ENCODE assay signal across 31 cellular contexts in genomic region chr7:120665068-120665467, GRCh38.
DNase-seq lines count a peak whose midpoint lies in the region; ATAC-seq, FAIRE-seq and TF ChIP-seq lines count a peak whose summit lies in the region.
"Had no signal": no experiment of that assay in that cellular context is flagged by ENCODE, and none has a peak within 500 bp of the region (broad histone marks: within the 10 kb centered on the region; RNA-seq: fewer than 3 reads in every experiment).

No MANE protein-coding gene starts in this region.

- no peak overlapping the region for H3K4me2 ChIP-seq in HepG2 (ENCODE audit: low read depth, low read length)
- no peak overlapping the region for H3K4me2 ChIP-seq in A549
- no peak overlapping the region for H3K4me2 ChIP-seq in K562 (ENCODE audit: insufficient read depth, low read length)
- H3K4me2 ChIP-seq: BLaER1; BLaER1 treated with 17β-estradiol and CSF1 and Interleukin-3, amounts not matched to agents 10 nM and 100 nM had no signal

- TF ChIP-seq RAD21 in HepG2 (CRISPR knock-in tag; IDR thresholded peaks at IDR 0.05) (no peak), A549 (conservative IDR thresholded peaks at IDR 0.05 in 1 of 2, IDR thresholded peaks at IDR 0.05 in 1 of 2) (no peak), K562 (CRISPR knock-in tag; conservative IDR thresholded peaks at IDR 0.05 in 1 of 2, IDR thresholded peaks at IDR 0.05 in 1 of 2) (no peak)

- BruUV-seq in HepG2 (replicated peaks; lab: Mats Ljungman, UMichigan): no TSS peak
- BruUV-seq in K562 (replicated peaks; lab: Mats Ljungman, UMichigan): no TSS peak

- no peak overlapping the region for H3K9ac ChIP-seq in HepG2 (ENCODE audit: insufficient read depth, low read depth, low read length)
- H3K9ac ChIP-seq in K562 (ENCODE audit: insufficient read depth in 1 of 2, low read depth in 2 of 2, low read length in 2 of 2): no peak overlapping the region
- H3K9ac ChIP-seq: BLaER1; BLaER1 treated with 17β-estradiol and CSF1 and Interleukin-3, amounts not matched to agents 10 nM and 100 nM had no signal

- ATAC-seq in HepG2: no peak
- ATAC-seq in right lobe of liver: no peak
- ATAC-seq in A549: no peak
- no peak for ATAC-seq in K562
- ATAC-seq: CD8-positive, alpha-beta T cell had no signal

- TF ChIP-seq POLR2A in HepG2 (IDR thresholded peaks at IDR 0.05; ENCODE audit: insufficient read depth in 1 of 2, low read depth in 2 of 2, low read length in 2 of 2) (no peak), right lobe of liver (IDR thresholded peaks at IDR 0.05) (no peak), A549 (IDR thresholded peaks at IDR 0.05; ENCODE audit: low read length) (no peak), K562 (conservative IDR thresholded peaks at IDR 0.05) (no peak)

- H3K4me1 ChIP-seq in HepG2 (ENCODE audit: insufficient read depth, low read length) (no peaks in the 10 kb centered on the region), right lobe of liver (no peaks in the 10 kb centered on the region), A549 (no peaks in the 10 kb centered on the region), K562 (replicated peaks in 1 of 2; ENCODE audit: control insufficient read depth in 2 of 2, insufficient read depth in 2 of 2, low read length in 2 of 2) (no peaks in the 10 kb centered on the region)
- H3K4me1 ChIP-seq: BE2C; BLaER1; BLaER1 treated with 17β-estradiol and CSF1 and Interleukin-3, amounts not matched to agents 10 nM and 100 nM; Caco-2 had no signal

- POLR2A ChIA-PET in HepG2 (lab: Yijun Ruan, JAX) (no interaction called here), A549 (lab: Yijun Ruan, JAX) (no interaction called here), K562 (lab: Yijun Ruan, JAX) (no interaction called here)

- DNase-seq in HepG2 (ENCODE audit: low spot score) (no peak), right lobe of liver (no peak), A549 (ENCODE audit: low read depth in 1 of 2, low spot score in 1 of 2) (no peak), K562 (ENCODE audit: extremely low read depth in 1 of 4, low spot score in 3 of 4) (no peak), NCI-H187 treated with DMSO at 0.1 percent for 48 hours (lab: John Stamatoyannopoulos, UW) (no peak), GM20000 (ENCODE audit: low spot score) (no peak)
- DNase-seq: 8988T; ACHN; AML-193; BE2C; C1 segment of cervical spinal cord; Caco-2; Calu3; CD4-positive, alpha-beta memory T cell; CD4-positive, alpha-beta T cell; CD4-positive, CD25-positive, alpha-beta regulatory T cell; CD8-positive, alpha-beta memory T cell; CD8-positive, alpha-beta T cell; COR-L47; DMS 273 treated with DMSO at 0.1 percent for 48 hours; DMS153; DMS53; DMS79; DMS79 treated with DMSO at 0.1 percent for 48 hours; DND-41; EL had no signal

- no peaks in the 10 kb centered on the region for H3K36me3 ChIP-seq in HepG2 (replicated peaks in 1 of 2; ENCODE audit: control insufficient read depth in 1 of 2, insufficient read depth in 2 of 2, low read length in 2 of 2)
- H3K36me3 ChIP-seq in right lobe of liver: no peaks in the 10 kb centered on the region
- no peaks in the 10 kb centered on the region for H3K36me3 ChIP-seq in K562 (ENCODE audit: control insufficient read depth, insufficient read depth, low read length)
- H3K36me3 ChIP-seq: BE2C; BLaER1; BLaER1 treated with 17β-estradiol and CSF1 and Interleukin-3, amounts not matched to agents 10 nM and 100 nM had no signal

- no peaks in the 10 kb centered on the region for H3K79me2 ChIP-seq in HepG2 (ENCODE audit: insufficient read depth, low read length)
- H3K79me2 ChIP-seq in K562 (ENCODE audit: control insufficient read depth, insufficient read depth, low read length): no peaks in the 10 kb centered on the region

- TF ChIP-seq EP300 in HepG2 (IDR thresholded peaks at IDR 0.05; ENCODE audit: low read depth in 2 of 2, low read length in 2 of 2): no peak
- TF ChIP-seq EP300 in HepG2 (CRISPR knock-in tag; IDR thresholded peaks at IDR 0.05; ENCODE audit: borderline replicate concordance): no peak
- TF ChIP-seq EP300 in A549 (IDR thresholded peaks at IDR 0.05): no peak
- TF ChIP-seq EP300 in K562 (IDR thresholded peaks at IDR 0.05; ENCODE audit: low read length): no peak

- H3K9me1 ChIP-seq in K562 (ENCODE audit: control insufficient read depth, insufficient read depth, low read length): no peaks in the 10 kb centered on the region

- CTCF ChIA-PET in HepG2 (lab: Yijun Ruan, JAX; ENCODE audit: low intra/inter-chr PET ratio, low total read pairs) (no interaction called here), A549 (lab: Yijun Ruan, JAX) (no interaction called here), K562 (lab: Yijun Ruan, JAX; ENCODE audit: low intra/inter-chr PET ratio) (no interaction called here)

- intact Hi-C loops in HepG2 (cut with micrococcal nuclease; ENCODE audit: unreplicated experiment) (no loop called here), right lobe of liver (cut with DNase I) (no loop called here), K562 (cut with micrococcal nuclease) (no loop called here)

- FAIRE-seq in HepG2 (lab: Jason Lieb, UNC) (no peak), A549 (lab: Jason Lieb, UNC) (no peak), K562 (lab: Jason Lieb, UNC) (no peak)
- FAIRE-seq: D721Med had no signal

- H3K4me3 ChIP-seq in HepG2 (replicated peaks in 1 of 3; ENCODE audit: insufficient read depth in 1 of 3, low read depth in 2 of 3, low read length in 3 of 3) (no peak overlapping the region), right lobe of liver (no peak overlapping the region), A549 (no peak overlapping the region), K562 (no peak overlapping the region)
- H3K4me3 ChIP-seq: BLaER1; BLaER1 treated with 17β-estradiol and CSF1 and Interleukin-3, amounts not matched to agents 10 nM and 100 nM had no signal

- 3% methylated on average over 1 of the region's 1 CpG for WGBS in HepG2 (ENCODE audit: low lambda C conversion rate)
- WGBS in right lobe of liver (ENCODE audit: insufficient coverage, low coverage, low lambda C conversion rate, missing lambda C conversion rate): 68% methylated on average over 1 of the region's 1 CpG
- WGBS in A549 (ENCODE audit: missing lambda C conversion rate): 0% methylated on average over 1 of the region's 1 CpG
- 0% methylated on average over 1 of the region's 1 CpG for WGBS in K562 (ENCODE audit: insufficient coverage, low coverage, missing lambda C conversion rate)

- TF ChIP-seq CTCF in HepG2 (CRISPR knock-in tag; IDR thresholded peaks at IDR 0.05) (no peak), right lobe of liver (IDR thresholded peaks at IDR 0.05) (no peak), A549 (IDR thresholded peaks at IDR 0.05) (no peak), K562 (IDR thresholded peaks at IDR 0.05 in 2 of 3, conservative IDR thresholded peaks at IDR 0.05 in 1 of 3; ENCODE audit: insufficient read depth in 2 of 3, low read depth in 1 of 3, low read length in 3 of 3) (no peak), GM20000 (IDR thresholded peaks at IDR 0.05; ENCODE audit: extremely low read depth, missing control alignments) (no peak)

- H3K9me3 ChIP-seq in HepG2 (ENCODE audit: low read length): no peaks in the 10 kb centered on the region
- H3K9me3 ChIP-seq in right lobe of liver: no peaks in the 10 kb centered on the region
- no peaks in the 10 kb centered on the region for H3K9me3 ChIP-seq in A549
- H3K9me3 ChIP-seq in K562 (replicated peaks; ENCODE audit: control insufficient read depth, insufficient read depth, low read depth, low read length): no peaks in the 10 kb centered on the region
- H3K9me3 ChIP-seq: BE2C; BLaER1; BLaER1 treated with 17β-estradiol and CSF1 and Interleukin-3, amounts not matched to agents 10 nM and 100 nM; Caco-2 had no signal

- no peak overlapping the region for H2AFZ ChIP-seq in HepG2 (ENCODE audit: low read length)
- no peak overlapping the region for H2AFZ ChIP-seq in K562 (ENCODE audit: low read depth, low read length)

- in situ Hi-C loops in HepG2 (cut with HindIII; ENCODE audit: extremely low pct_ligation_motif_present, low pct_unique_long_range_greater_than_20kb): no loop called here
- in situ Hi-C loops in K562 (cut with MboI): no loop called here

- H3K27me3 ChIP-seq in HepG2 (ENCODE audit: control insufficient read depth in 1 of 2, insufficient read depth in 2 of 2, low read length in 2 of 2) (no peaks in the 10 kb centered on the region), right lobe of liver (no peaks in the 10 kb centered on the region), K562 (ENCODE audit: control insufficient read depth in 2 of 2, insufficient read depth in 2 of 2, low read length in 2 of 2) (no peaks in the 10 kb centered on the region)
- H3K27me3 ChIP-seq: BE2C, BLaER1 had no signal

- no peaks in the 10 kb centered on the region for H4K20me1 ChIP-seq in HepG2 (ENCODE audit: insufficient read depth, low read length)
- no peaks in the 10 kb centered on the region for H4K20me1 ChIP-seq in K562 (replicated peaks; ENCODE audit: control insufficient read depth, insufficient read depth, low read length)
- H4K20me1 ChIP-seq: BLaER1; BLaER1 treated with 17β-estradiol and CSF1 and Interleukin-3, amounts not matched to agents 10 nM and 100 nM had no signal

- H3K27ac ChIP-seq in HepG2 (ENCODE audit: extremely low read length, insufficient read depth, low read length): no peak overlapping the region
- H3K27ac ChIP-seq in right lobe of liver: no peak overlapping the region
- no peak overlapping the region for H3K27ac ChIP-seq in A549
- H3K27ac ChIP-seq in K562 (ENCODE audit: extremely low read depth, low read depth, low read length): no peak overlapping the region
- H3K27ac ChIP-seq: 22Rv1; BLaER1; BLaER1 treated with 17β-estradiol and CSF1 and Interleukin-3, amounts not matched to agents 10 nM and 100 nM; C4-2B had no signal

TF ChIP-seq in HepG2, 621 proteins besides CTCF, POLR2A, EP300 and RAD21 (continues in another document):
- TF ChIP-seq MAFK (conservative IDR thresholded peaks at IDR 0.05 in 1 of 2, IDR thresholded peaks at IDR 0.05 in 1 of 2; ENCODE audit: low read length in 2 of 2): peak in 1 of 2 experiments; percentile 51; a peak in 2 of 4 replicates

TF ChIP-seq in A549, 52 proteins besides CTCF, POLR2A, EP300 and RAD21 (continues in another document):
- TF ChIP-seq MAFK (IDR thresholded peaks at IDR 0.05; ENCODE audit: partially characterized antibody) (peak; percentile 27), ESRRA (IDR thresholded peaks at IDR 0.05; ENCODE audit: borderline replicate concordance, low read length) (no peak), GATA3 (IDR thresholded peaks at IDR 0.05; ENCODE audit: borderline replicate concordance) (no peak), ZSCAN20 (CRISPR knock-in tag; IDR thresholded peaks at IDR 0.05) (no peak)

TF ChIP-seq in K562, 482 proteins besides CTCF, POLR2A, EP300 and RAD21 (continues in another document):
- TF ChIP-seq ZNF830 (CRISPR knock-in tag; IDR thresholded peaks at IDR 0.05): no peak
- no peak for TF ChIP-seq CREBBP (IDR thresholded peaks at IDR 0.05; ENCODE audit: low read depth, low read length)
- TF ChIP-seq RUNX1 (IDR thresholded peaks at IDR 0.05; ENCODE audit: low read depth): no peak
- TF ChIP-seq SRSF1 (IDR thresholded peaks at IDR 0.05; ENCODE audit: low read depth, low read length): no peak
- TF ChIP-seq ZNF41 (CRISPR knock-in tag; conservative IDR thresholded peaks at IDR 0.05): no peak
- TF ChIP-seq NONO (IDR thresholded peaks at IDR 0.05; ENCODE audit: low read depth in 2 of 2, low read length in 1 of 2): no peak
- TF ChIP-seq EP400 (IDR thresholded peaks at IDR 0.05): no peak
- no peak for TF ChIP-seq MAZ (CRISPR knock-in tag; conservative IDR thresholded peaks at IDR 0.05 in 1 of 2, IDR thresholded peaks at IDR 0.05 in 1 of 2)
- no peak for TF ChIP-seq SMARCC2 (IDR thresholded peaks at IDR 0.05; ENCODE audit: low read depth)

Comparison
In these comparisons a context has a peak if more than half of its experiments do, and no peak if none do; other contexts are left out.
1. Of the 241 proteins assayed by ChIP-seq in both HepG2 and K562: peak only in HepG2: MAFF; only in K562: MAFG; in both: none; in neither: 238; mixed calls (peak in some experiments, not most) for 1.